In the genomic region with DNA sequence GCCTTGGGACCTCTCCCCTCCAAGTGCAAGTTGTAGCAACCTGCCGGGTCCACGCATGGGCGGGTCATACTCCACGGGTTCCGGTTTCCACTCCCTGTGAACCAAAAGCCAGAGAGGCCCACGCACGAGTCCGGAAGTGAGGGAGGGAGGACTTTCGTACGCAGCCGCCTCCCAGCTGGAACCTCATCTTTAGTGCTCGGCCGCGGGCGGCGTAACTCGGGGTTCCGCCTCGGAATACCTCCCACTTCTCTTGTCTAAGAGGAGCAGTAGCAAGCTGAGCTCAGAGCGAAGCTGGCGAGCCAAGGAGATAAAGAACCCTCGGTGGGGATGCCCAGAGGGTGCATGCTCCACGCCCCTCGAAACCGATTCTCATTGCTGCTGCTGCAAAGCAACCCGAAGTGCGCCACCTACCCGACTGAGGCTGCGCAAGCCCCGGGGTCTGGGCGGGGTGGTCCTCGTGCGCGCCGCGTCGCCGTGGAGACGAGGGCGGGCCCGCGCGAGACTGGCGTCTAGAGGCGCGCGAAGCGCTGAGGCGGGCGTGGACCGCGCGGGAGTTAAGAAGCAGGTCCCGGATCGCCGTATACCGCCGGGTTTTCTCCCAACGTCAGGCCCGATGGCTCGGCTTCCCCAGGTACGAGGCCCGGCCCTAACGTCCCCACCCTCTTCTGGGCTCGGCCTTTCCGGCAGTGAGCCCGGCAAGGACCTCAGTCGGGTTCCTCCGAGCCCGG, we compare ENCODE assay signal across 8 cellular contexts. TPM values are rescaled to one million over a fixed set of nuclear protein-coding genes. Genes with fewer than 3 reads are reported as not detected.
DNase-seq lines count a peak whose midpoint lies in the region; TF ChIP-seq lines count a peak whose summit lies in the region.

A gene with protein sequence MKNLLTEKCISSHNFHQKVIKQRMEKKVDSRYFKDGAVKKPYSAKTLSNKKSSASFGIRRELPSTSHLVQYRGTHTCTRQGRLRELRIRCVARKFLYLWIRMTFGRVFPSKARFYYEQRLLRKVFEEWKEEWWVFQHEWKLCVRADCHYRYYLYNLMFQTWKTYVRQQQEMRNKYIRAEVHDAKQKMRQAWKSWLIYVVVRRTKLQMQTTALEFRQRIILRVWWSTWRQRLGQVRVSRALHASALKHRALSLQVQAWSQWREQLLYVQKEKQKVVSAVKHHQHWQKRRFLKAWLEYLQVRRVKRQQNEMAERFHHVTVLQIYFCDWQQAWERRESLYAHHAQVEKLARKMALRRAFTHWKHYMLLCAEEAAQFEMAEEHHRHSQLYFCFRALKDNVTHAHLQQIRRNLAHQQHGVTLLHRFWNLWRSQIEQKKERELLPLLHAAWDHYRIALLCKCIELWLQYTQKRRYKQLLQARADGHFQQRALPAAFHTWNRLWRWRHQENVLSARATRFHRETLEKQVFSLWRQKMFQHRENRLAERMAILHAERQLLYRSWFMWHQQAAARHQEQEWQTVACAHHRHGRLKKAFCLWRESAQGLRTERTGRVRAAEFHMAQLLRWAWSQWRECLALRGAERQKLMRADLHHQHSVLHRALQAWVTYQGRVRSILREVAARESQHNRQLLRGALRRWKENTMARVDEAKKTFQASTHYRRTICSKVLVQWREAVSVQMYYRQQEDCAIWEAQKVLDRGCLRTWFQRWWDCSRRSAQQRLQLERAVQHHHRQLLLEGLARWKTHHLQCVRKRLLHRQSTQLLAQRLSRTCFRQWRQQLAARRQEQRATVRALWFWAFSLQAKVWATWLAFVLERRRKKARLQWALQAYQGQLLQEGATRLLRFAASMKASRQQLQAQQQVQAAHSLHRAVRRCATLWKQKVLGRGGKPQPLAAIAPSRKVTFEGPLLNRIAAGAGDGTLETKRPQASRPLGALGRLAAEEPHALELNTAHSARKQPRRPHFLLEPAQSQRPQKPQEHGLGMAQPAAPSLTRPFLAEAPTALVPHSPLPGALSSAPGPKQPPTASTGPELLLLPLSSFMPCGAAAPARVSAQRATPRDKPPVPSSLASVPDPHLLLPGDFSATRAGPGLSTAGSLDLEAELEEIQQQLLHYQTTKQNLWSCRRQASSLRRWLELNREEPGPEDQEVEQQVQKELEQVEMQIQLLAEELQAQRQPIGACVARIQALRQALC (plus strand): TSS at position 530 of the 728 bp plus-strand sequence. CDS start 11,749 bp downstream, outside the sequence.

- peak within 1 kb of the TSS; percentile 94 for H3K4me3 ChIP-seq in GM06990 (replicated peaks; ENCODE audit: low read depth, low read length)
- peak within 1 kb of the TSS; percentile 70 for H3K4me3 ChIP-seq in HFF-Myc (replicated peaks; ENCODE audit: low read depth, low read length)
- peak within 1 kb of the TSS; percentile 96 for H3K4me3 ChIP-seq in SK-N-MC

- H3K27ac ChIP-seq in SK-N-MC: peak within 1 kb of the TSS; percentile 65
- peak within 1 kb of the TSS; percentile 79 for H3K27ac ChIP-seq in temporal lobe (ENCODE audit: low read depth, low read length)

- H3K36me3 ChIP-seq in GM06990 (ENCODE audit: control insufficient read depth, insufficient read depth, low read length) (peaks cover 2% of the 10 kb centered on the region; the same call in 1 of the 2 replicates), SK-N-MC (ENCODE audit: insufficient read depth, low read length) (0 out of 2 replicates have a peak, but pooled peaks cover 4% of the 10 kb centered on the region)

- peak within 1 kb of the TSS; percentile 82 for H3K9ac ChIP-seq in SK-N-MC (ENCODE audit: insufficient read length)

- H3K9me3 ChIP-seq in SK-N-MC (ENCODE audit: low read depth, low read length): no peaks in the 10 kb centered on the region; the same call in 1 of the 2 replicates

- no peaks in the 10 kb centered on the region for H3K27me3 ChIP-seq in GM06990 (replicated peaks; ENCODE audit: control insufficient read depth, insufficient read depth, low read length)

- peak; percentile 98 for DNase-seq in GM06990 (ENCODE audit: extremely low read depth, insufficient read length)
- peak; percentile 50 for DNase-seq in HFF-Myc (ENCODE audit: extremely low read depth, low read depth)
- peak; percentile 95 for DNase-seq in MV-4-11 (lab: John Stamatoyannopoulos, UW)
- DNase-seq in SK-N-MC (ENCODE audit: low read depth, low spot score): peak; percentile 47
- DNase-seq in activated naive CD4-positive, alpha-beta T cell treated with anti-CD3 and anti-CD28 coated beads, Interleukin-2, amount 50 U/mL, for 16 hours: peak; percentile 98
- peak; percentile 86 for DNase-seq in globus pallidus (ENCODE audit: low spot score)
- peak; percentile 94 for DNase-seq in occipital lobe (lab: John Stamatoyannopoulos, UW)

- peak; percentile 25 for TF ChIP-seq CTCF in GM06990 (IDR thresholded peaks at IDR 0.05; ENCODE audit: insufficient read depth, low read length, poor library complexity, severe bottlenecking)
- peak; percentile 33 for TF ChIP-seq CTCF in HFF-Myc (IDR thresholded peaks at IDR 0.05; ENCODE audit: low read depth, low read length, missing control alignments)

RNA-seq across cellular contexts. Expression of the gene that starts here (rescaled TPM):
- total RNA-seq in occipital lobe: 15.1 TPM
- total RNA-seq in temporal lobe: 13.8 TPM

Comparison
In these comparisons a context has a peak if more than half of its experiments do, and no peak if none do; other contexts are left out.
1. Peak in every context shown above with its lines: DNase-seq, H3K4me3 ChIP-seq and H3K27ac ChIP-seq.
2. DNase-seq: peak in every context shown above with its lines; median percentile 98 in GM06990; 98 in activated naive CD4-positive, alpha-beta T cell treated with anti-CD3 and anti-CD28 coated beads, Interleukin-2, amount 50 U/mL, for 16 hours; 95 in MV-4-11; 94 in occipital lobe; 86 in globus pallidus; 50 in HFF-Myc; 47 in SK-N-MC.